Comparison of ENCODE assay signal across 3 cellular contexts in the genomic region with DNA sequence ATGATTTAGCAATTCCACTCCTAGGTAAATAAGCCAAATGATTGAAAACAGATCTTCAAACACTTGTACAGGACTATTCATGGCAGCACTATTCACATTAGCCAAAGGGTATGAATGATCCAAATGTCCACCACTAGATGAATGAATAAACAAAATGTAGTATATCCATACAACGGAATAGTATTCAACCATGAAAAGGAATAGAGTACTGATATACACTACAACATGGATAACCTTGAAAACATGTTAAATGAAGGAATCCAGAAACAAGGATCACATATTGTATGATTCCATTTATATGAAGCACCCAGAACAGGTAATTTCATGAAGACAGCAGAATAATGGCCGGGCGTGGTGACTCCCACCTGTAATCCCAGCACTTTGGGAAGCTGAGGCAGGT.
"Had no signal": no experiment of that assay in that cellular context is flagged by ENCODE, and none has a peak within 500 bp of the region (broad histone marks: within the 10 kb centered on the region; RNA-seq: fewer than 3 reads in every experiment).

No MANE protein-coding gene starts in this region.

- H3K4me3 ChIP-seq: GM12878 had no signal

- DNase-seq: GDM1, GF-D8 had no signal
